In genomic region chr6:28814032-28814976, GRCh38 we compare ENCODE assay signal across 1 cellular context.
TF ChIP-seq lines count a peak whose summit lies in the region.

No MANE protein-coding gene starts in this region.

TF ChIP-seq in K562, 482 proteins besides CTCF, POLR2A, EP300 and RAD21 (continued from another document):
- TF ChIP-seq FOXJ3 (CRISPR knock-in tag; IDR thresholded peaks at IDR 0.05) (no peak), BRCA1 (IDR thresholded peaks at IDR 0.05) (no peak), BRCA1 (CRISPR knock-in tag; IDR thresholded peaks at IDR 0.05) (no peak), SPI1 (IDR thresholded peaks at IDR 0.05; ENCODE audit: borderline replicate concordance, low read depth, low read length) (no peak), ZNF764 (CRISPR knock-in tag; IDR thresholded peaks at IDR 0.05; ENCODE audit: low read depth) (no peak), ZC3H8 (IDR thresholded peaks at IDR 0.05) (no peak)
